ENCODE assay signal across 23 cellular contexts in the genomic region with DNA sequence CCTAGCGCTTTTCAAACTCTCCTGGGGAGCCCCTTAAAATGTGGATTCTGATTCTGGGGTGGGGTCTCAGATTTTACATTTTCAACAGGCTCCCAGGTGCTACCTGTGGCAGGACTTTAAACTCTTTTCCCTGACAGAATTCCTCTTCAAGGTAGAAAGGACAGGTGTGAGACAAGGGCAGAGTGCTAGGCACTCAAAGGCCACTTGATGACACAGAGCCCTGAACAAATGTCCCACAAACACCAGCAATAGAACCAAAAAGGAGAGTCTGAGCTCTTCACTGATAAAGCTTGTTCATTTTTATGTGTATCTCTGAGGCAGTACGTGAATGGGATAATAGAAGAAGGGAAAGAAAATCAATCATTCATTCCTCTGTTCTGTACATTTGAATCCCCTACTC.
DNase-seq lines count a peak whose midpoint lies in the region; ATAC-seq and TF ChIP-seq lines count a peak whose summit lies in the region.
"Had no signal": no experiment of that assay in that cellular context is flagged by ENCODE, and none has a peak within 500 bp of the region (broad histone marks: within the 10 kb centered on the region; RNA-seq: fewer than 3 reads in every experiment).

No MANE protein-coding gene starts in this region.

- H3K27ac ChIP-seq in right atrium auricular region = no peak overlapping the region
- no peak overlapping the region for H3K27ac ChIP-seq in OCI-LY7 (ENCODE audit: low read depth, low read length, poor library complexity, severe bottlenecking)
- H3K27ac ChIP-seq in testis = peak overlapping the region; percentile 57 to 78
- H3K27ac ChIP-seq in adrenal gland = peak overlapping the region in 1 of 5 donors; percentile 38

- H4K20me1 ChIP-seq in OCI-LY7 (ENCODE audit: insufficient read depth, low read length) = no peaks in the 10 kb centered on the region

- 65 to 78% methylated on average over 2 of the region's 2 CpGs for WGBS in testis, 2 donors
- WGBS in adrenal gland, 4 donors = 67 to 75% (median 73%) methylated on average over 2 of the region's 2 CpGs

- H3K9me3 Mint-ChIP-seq in nephron = no peaks in the 10 kb centered on the region
- H3K9me3 Mint-ChIP-seq: activated CD8-positive, alpha-beta T cell treated with anti-CD3 and anti-CD28 coated beads for 36 hours; endodermal cell had no signal

- CTCF ChIA-PET in OCI-LY7 (lab: Charles Lee; ENCODE audit: unreplicated experiment) = interaction anchor here (1.5 kb wide), 1 partner anchor 15 kb away, joined by 4 read pairs; no protein-coding TSS in a partner anchor

- intact Hi-C loops in Right ventricle myocardium superior (cut with DNase I) (loop anchor here (10.0 kb wide), 1 partner anchor 77 kb away; the partner anchor contains the start of gene PELI1), OCI-LY7 (cut with micrococcal nuclease; ENCODE audit: unreplicated experiment) (no loop called here), testis (cut with DNase I; ENCODE audit: low total_unique reads) (no loop called here), adrenal gland (cut with DNase I) (no loop called here)

- in situ Hi-C loops in KBM-7 (cut with MboI; ENCODE audit: low pct_unique_long_range_greater_than_20kb, low sequenced_read_pairs) = no loop called here

- peak overlapping the region; percentile 45 to 48 (median 46) for H3K27ac Mint-ChIP-seq in nephron
- H3K27ac Mint-ChIP-seq: endodermal cell had no signal

- no peaks in the 10 kb centered on the region for H3K36me3 ChIP-seq in right atrium auricular region
- no peaks in the 10 kb centered on the region for H3K36me3 ChIP-seq in OCI-LY7 (ENCODE audit: insufficient read depth, low read length)
- no peaks in the 10 kb centered on the region for H3K36me3 ChIP-seq in testis (ENCODE audit: low read depth, missing control alignments)
- H3K36me3 ChIP-seq in adrenal gland (replicated peaks in 1 of 2) = no peaks in the 10 kb centered on the region
- H3K36me3 ChIP-seq: esophagus muscularis mucosa had no signal

- H3K79me2 ChIP-seq in OCI-LY7 (ENCODE audit: insufficient read depth, low read depth, low read length) = no peaks in the 10 kb centered on the region

- H3K9me2 ChIP-seq in OCI-LY7 (ENCODE audit: insufficient read depth, low read length) = no peaks in the 10 kb centered on the region

- H3K4me1 ChIP-seq in right atrium auricular region (peaks cover 0 to 23% of the 10 kb centered on the region in 2 donors), OCI-LY7 (ENCODE audit: insufficient read depth, low read length, poor library complexity, severe bottlenecking) (peaks cover 56% of the 10 kb centered on the region), testis (peaks cover 37% of the 10 kb centered on the region), adrenal gland (replicated peaks in 1 of 2) (peaks cover 13 to 15% of the 10 kb centered on the region in 2 donors)

- TF ChIP-seq CTCF in right atrium auricular region (IDR thresholded peaks at IDR 0.05) = no peak
- TF ChIP-seq CTCF in OCI-LY7 (conservative IDR thresholded peaks at IDR 0.05; ENCODE audit: low read length) = no peak
- no peak for TF ChIP-seq CTCF in nephron (IDR thresholded peaks at IDR 0.05; ENCODE audit: unreplicated experiment in 3 of 3)
- no peak for TF ChIP-seq CTCF in testis (IDR thresholded peaks at IDR 0.05)
- TF ChIP-seq CTCF in adrenal gland (IDR thresholded peaks at IDR 0.05) = no peak

- H3K27me3 Mint-ChIP-seq in nephron (ENCODE audit: low read depth) = no peaks in the 10 kb centered on the region
- H3K27me3 Mint-ChIP-seq: activated CD8-positive, alpha-beta T cell treated with anti-CD3 and anti-CD28 coated beads for 36 hours had no signal

- H3K4me2 ChIP-seq in OCI-LY7 (ENCODE audit: low read length) = no peak overlapping the region

- H3K4me3 ChIP-seq in right atrium auricular region (no peak overlapping the region), OCI-LY7 (ENCODE audit: low read depth, low read length, poor library complexity, severe bottlenecking) (no peak overlapping the region), testis (no peak overlapping the region), adrenal gland (no peak overlapping the region)
- H3K4me3 ChIP-seq: esophagus muscularis mucosa, mucosa of descending colon had no signal

- H3K9me3 ChIP-seq in right atrium auricular region (no peaks in the 10 kb centered on the region), OCI-LY7 (ENCODE audit: low read length) (no peaks in the 10 kb centered on the region), testis (no peaks in the 10 kb centered on the region), adrenal gland (replicated peaks in 1 of 3) (no peaks in the 10 kb centered on the region)
- H3K9me3 ChIP-seq: esophagus muscularis mucosa, mucosa of descending colon had no signal

- peak overlapping the region; percentile 55; the same call in 1 of the 2 replicates for H2AFZ ChIP-seq in OCI-LY7 (ENCODE audit: low read length)

- BruUV-seq in OCI-LY7 (replicated peaks; lab: Mats Ljungman, UMichigan) = no TSS peak

- peak; percentile 10 for ATAC-seq in Right ventricle myocardium superior (ENCODE audit: poor library complexity)
- ATAC-seq: activated CD4-positive, CD25-positive, alpha-beta regulatory T cell treated with anti-CD3 and anti-CD28 coated beads, Interleukin-2, amount 50 U/mL, for 24 hours; activated CD8-positive, alpha-beta T cell treated with anti-CD3 and anti-CD28 coated beads for 36 hours; mucosa of descending colon had no signal

- H3K36me3 Mint-ChIP-seq in nephron (ENCODE audit: low read depth) = no peaks in the 10 kb centered on the region

- H3K27me3 ChIP-seq in right atrium auricular region (no peaks in the 10 kb centered on the region), testis (no peaks in the 10 kb centered on the region), adrenal gland (no peaks in the 10 kb centered on the region)
- H3K27me3 ChIP-seq: esophagus muscularis mucosa had no signal

- no peak for TF ChIP-seq POLR2A in testis (IDR thresholded peaks at IDR 0.05)
- TF ChIP-seq POLR2A in adrenal gland (IDR thresholded peaks at IDR 0.05) = no peak

- peak overlapping the region in 1 of 3 experiments; percentile 4 for H3K4me3 Mint-ChIP-seq in nephron
- H3K4me3 Mint-ChIP-seq: activated CD8-positive, alpha-beta T cell treated with anti-CD3 and anti-CD28 coated beads for 36 hours; endodermal cell had no signal

- POLR2A ChIA-PET in OCI-LY7 (lab: Charles Lee) = interaction anchor here (0.7 to 2.1 kb wide), 9 partner anchors 9 to 529 kb away, joined by 3 to 10 read pairs (median 3); no protein-coding TSS in a partner anchor

- H3K4me1 Mint-ChIP-seq in nephron = peaks cover 46% of the 10 kb centered on the region

- DNase-seq in Right ventricle myocardium superior (no peak), right atrium auricular region (ENCODE audit: low spot score) (no peak), OCI-LY7 (ENCODE audit: low spot score) (no peak), testis (no peak), adrenal gland (no peak), KBM-7 (no peak), amniotic stem cell (lab: John Stamatoyannopoulos, UW) (no peak)
- DNase-seq: activated CD8-positive, alpha-beta T cell treated with anti-CD3 and anti-CD28 coated beads for 36 hours; activated gamma-delta T cell treated with Interleukin-2 at 50 U/mL for 16 hours; activated T-cell treated with anti-CD3 and anti-CD28 coated beads for 4 hours; Calu3; cortex of kidney; EL; endodermal cell; mucosa of descending colon; NCI-H1092 treated with DMSO at 0.1 percent for 48 hours; NCI-H2029 treated with DMSO at 0.1 percent for 48 hours; NK-92 treated with Interleukin-12 subunit alpha and Interleukin-12 subunit beta, amount 100 ng/mL, for 24 hours; SIG-M5; stimulated activated CD4-positive, alpha-beta T cell treated with anti-CD3 and anti-CD28 coated beads, Interleukin-1b, Interleukin-23, amount 100 ng/mL, for 48 hours had no signal

Comparison
In these comparisons a context has a peak if more than half of its experiments do, and no peak if none do; other contexts are left out.
1. H3K27ac ChIP-seq: peak in testis (2 of 2); none in right atrium auricular region (0 of 2) and OCI-LY7 (single experiment).